Comparison of ENCODE assay signal across 8 cellular contexts in genomic region chr7:28958235-28958945, GRCh38. TPM values are rescaled to one million over a fixed set of nuclear protein-coding genes. Genes with fewer than 3 reads are reported as not detected.
DNase-seq lines count a peak whose midpoint lies in the region; ATAC-seq and TF ChIP-seq lines count a peak whose summit lies in the region.

TSS of gene TRIL (minus strand) at chr7:28958330. CDS start at chr7:28958046, 284 bp downstream.

- H3K36me3 ChIP-seq in SJCRH30 (no peaks in the 10 kb centered on the region), esophagus squamous epithelium (no peaks in the 10 kb centered on the region), tibial artery (no peaks in the 10 kb centered on the region)

- ATAC-seq in GM21526 (IDR thresholded peaks at IDR 0.05; ENCODE audit: low FRiP score, unreplicated experiment): no peak

- WGBS in esophagus squamous epithelium, 2 donors: 2 to 29% methylated on average over 17 to 23 of the region's 65 CpGs

- TF ChIP-seq POLR2A in esophagus squamous epithelium (IDR thresholded peaks at IDR 0.05): no peak

- H3K4me1 ChIP-seq in SJCRH30 (peaks cover 20% of the 10 kb centered on the region), esophagus squamous epithelium (peaks cover 24 to 78% (median 45%) of the 10 kb centered on the region in 3 donors), tibial artery (peaks cover 0 to 39% (median 31%) of the 10 kb centered on the region in 4 donors)

- intact Hi-C loops in esophagus squamous epithelium (cut with DNase I) (loop anchor here (10.0 kb wide), 1 partner anchor 146 kb away; no protein-coding TSS in a partner anchor), tibial artery (cut with DNase I; ENCODE audit: low total_unique reads) (no loop called here)

- no peaks in the 10 kb centered on the region for H3K9me3 ChIP-seq in SJCRH30 (replicated peaks)
- H3K9me3 ChIP-seq in esophagus squamous epithelium: no peaks in the 10 kb centered on the region
- no peaks in the 10 kb centered on the region for H3K9me3 ChIP-seq in tibial artery

- TF ChIP-seq CTCF in GM10266 (IDR thresholded peaks at IDR 0.05; ENCODE audit: control insufficient read depth, insufficient read depth, low read depth, missing control alignments): no peak
- no peak for TF ChIP-seq CTCF in esophagus squamous epithelium (IDR thresholded peaks at IDR 0.05)
- TF ChIP-seq CTCF in mesothelial cell of epicardium (IDR thresholded peaks at IDR 0.05; ENCODE audit: unreplicated experiment): no peak
- no peak for TF ChIP-seq CTCF in tibial artery (IDR thresholded peaks at IDR 0.05)

- H3K27ac Mint-ChIP-seq in mesothelial cell of epicardium: peak within 1 kb of the TSS; percentile 87

- peaks cover 22% of the 10 kb centered on the region for H3K4me1 Mint-ChIP-seq in mesothelial cell of epicardium

- H3K27ac ChIP-seq in SJCRH30: peak within 1 kb of the TSS; percentile 45
- H3K27ac ChIP-seq in esophagus squamous epithelium: peak within 1 kb of the TSS; percentile 84 to 91 (median 88)
- H3K27ac ChIP-seq in tibial artery: peak within 1 kb of the TSS; percentile 16 to 24

- H3K27me3 Mint-ChIP-seq in mesothelial cell of epicardium (ENCODE audit: low read depth): peaks cover 23% of the 10 kb centered on the region

- no peaks in the 10 kb centered on the region for H3K27me3 ChIP-seq in SJCRH30
- peaks cover 0 to 42% (median 0%) of the 10 kb centered on the region in 4 donors for H3K27me3 ChIP-seq in esophagus squamous epithelium
- H3K27me3 ChIP-seq in tibial artery: peaks cover 3 to 37% of the 10 kb centered on the region in 2 donors

- DNase-seq in GM10266 (ENCODE audit: extremely low spot score) (peak; percentile 28), SJCRH30 (peak; percentile 92 to 93), esophagus squamous epithelium (lab: John Stamatoyannopoulos, UW) (no peak), mesothelial cell of epicardium (ENCODE audit: low spot score in 2 of 2, unreplicated experiment in 2 of 2) (peak; percentile 44 to 81), tibial artery (peak; percentile 37 to 74)
- no peak for DNase-seq in stimulated activated naive CD4-positive, alpha-beta T cell treated with Interleukin-2 at 50 U/mL for 16 hours (lab: John Stamatoyannopoulos, UW)
- no peak for DNase-seq in stimulated activated naive CD4-positive, alpha-beta T cell (lab: John Stamatoyannopoulos, UW)

- H3K9me3 Mint-ChIP-seq in mesothelial cell of epicardium: no peaks in the 10 kb centered on the region

- peak within 1 kb of the TSS; percentile 81 for H3K4me3 Mint-ChIP-seq in mesothelial cell of epicardium

- H3K36me3 Mint-ChIP-seq in mesothelial cell of epicardium: no peaks in the 10 kb centered on the region

- H3K4me3 ChIP-seq in SJCRH30 (peak within 1 kb of the TSS; percentile 57), esophagus squamous epithelium (peak within 1 kb of the TSS; percentile 47 to 73 (median 61)), tibial artery (peak within 1 kb of the TSS; percentile 45 to 58)

RNA-seq across cellular contexts. Expression of gene TRIL, which starts in this region (rescaled TPM):
- total RNA-seq in SJCRH30 (2014; rRNA removed; shearing (Covaris generic)): 9.4 and 9.5 TPM in 2 replicates
- total RNA-seq in esophagus squamous epithelium: 1 to 10 TPM; 1.4 to 6.5 (median 2.1) TPM
- total RNA-seq in mesothelial cell of epicardium: 11.9 to 14.2 TPM (median 13.4 TPM) in 3 replicates

Comparison
In these comparisons a context has a peak if more than half of its experiments do, and no peak if none do; other contexts are left out.
1. DNase-seq: peak in GM10266 (single experiment), SJCRH30 (2 of 2), mesothelial cell of epicardium (2 of 2) and tibial artery (2 of 2); none in esophagus squamous epithelium (single experiment), stimulated activated naive CD4-positive, alpha-beta T cell treated with Interleukin-2 at 50 U/mL for 16 hours (single experiment) and stimulated activated naive CD4-positive, alpha-beta T cell (0 of 6).
2. H3K27ac ChIP-seq: peak in every context shown above with its lines; median percentile 88 in esophagus squamous epithelium; 45 in SJCRH30; 20 in tibial artery.
3. Peak in every context shown above with its lines, with median percentiles within 50 percentile points of each other: H3K4me3 ChIP-seq.